8 cellular contexts compared by ENCODE assay signal in genomic region chr12:56358836-56359532, GRCh38. TPM values are rescaled to one million over a fixed set of nuclear protein-coding genes. Genes with fewer than 3 reads are reported as not detected.
DNase-seq lines count a peak whose midpoint lies in the region; ATAC-seq and TF ChIP-seq lines count a peak whose summit lies in the region.

No MANE protein-coding gene starts in this region.

- H3K36me3 ChIP-seq in esophagus muscularis mucosa (peaks cover 20 to 27% (median 25%) of the 10 kb centered on the region in 4 donors), neuron (ENCODE audit: insufficient read depth, low read length) (peaks cover 23% of the 10 kb centered on the region)

- TF ChIP-seq EP300 in esophagus muscularis mucosa (IDR thresholded peaks at IDR 0.05) = no peak

- no peaks in the 10 kb centered on the region for H3K9me3 Mint-ChIP-seq in activated T-cell treated with anti-CD3 and anti-CD28 coated beads, Interleukin-2, amount 50 U/mL, for 24 hours

- H3K4me1 Mint-ChIP-seq in activated T-cell treated with anti-CD3 and anti-CD28 coated beads, Interleukin-2, amount 50 U/mL, for 24 hours (ENCODE audit: low read depth) = peaks cover 33% of the 10 kb centered on the region

- H3K4me1 ChIP-seq in esophagus muscularis mucosa (peaks cover 13 to 32% (median 28%) of the 10 kb centered on the region in 4 donors), neuron (ENCODE audit: insufficient read depth, low read length) (peaks cover 15% of the 10 kb centered on the region)

- WGBS in esophagus muscularis mucosa = 5% methylated on average over 1 of the region's 1 CpG

- peaks cover 39% of the 10 kb centered on the region for H3K36me3 Mint-ChIP-seq in activated T-cell treated with anti-CD3 and anti-CD28 coated beads, Interleukin-2, amount 50 U/mL, for 24 hours (ENCODE audit: low read depth)

- peak overlapping the region; percentile 91 to 94 (median 92) for H3K27ac ChIP-seq in esophagus muscularis mucosa (replicated peaks in 1 of 4)

- H3K4me3 ChIP-seq in esophagus muscularis mucosa = peak overlapping the region; percentile 71 to 86 (median 80)
- H3K4me3 ChIP-seq in neuron (ENCODE audit: low read length) = peak overlapping the region; percentile 98

- H3K27me3 Mint-ChIP-seq in activated T-cell treated with anti-CD3 and anti-CD28 coated beads, Interleukin-2, amount 50 U/mL, for 24 hours = no peaks in the 10 kb centered on the region

- H3K4me3 Mint-ChIP-seq in activated T-cell treated with anti-CD3 and anti-CD28 coated beads, Interleukin-2, amount 50 U/mL, for 24 hours = peak overlapping the region; percentile 86

- DNase-seq in activated T-cell treated with anti-CD3 and anti-CD28 coated beads, Interleukin-2, amount 50 U/mL, for 24 hours = no peak
- DNase-seq in activated T-cell treated with anti-CD3 and anti-CD28 coated beads for 4 hours (no peak), esophagus muscularis mucosa (ENCODE audit: extremely low spot score) (no peak), DMS153 (lab: John Stamatoyannopoulos, UW) (no peak), NCI-H146 (lab: John Stamatoyannopoulos, UW) (no peak)

- intact Hi-C loops in esophagus muscularis mucosa (cut with DNase I) = no loop called here

- H2AFZ ChIP-seq in neuron (ENCODE audit: low read depth, low read length) = no peak overlapping the region

- peak overlapping the region; percentile 97 for H3K27ac Mint-ChIP-seq in activated T-cell treated with anti-CD3 and anti-CD28 coated beads, Interleukin-2, amount 50 U/mL, for 24 hours

- H3K9me3 ChIP-seq in esophagus muscularis mucosa (no peaks in the 10 kb centered on the region), neuron (ENCODE audit: low read length) (no peaks in the 10 kb centered on the region)

- H3K27me3 ChIP-seq in esophagus muscularis mucosa (no peaks in the 10 kb centered on the region), neuron (ENCODE audit: insufficient read depth, low read length) (no peaks in the 10 kb centered on the region)

- TF ChIP-seq POLR2A in esophagus muscularis mucosa (IDR thresholded peaks at IDR 0.05; ENCODE audit: low read depth) = no peak

- TF ChIP-seq CTCF in esophagus muscularis mucosa (IDR thresholded peaks at IDR 0.05) = no peak

- ATAC-seq in SK-N-SH treated with all-trans-retinoic acid at 6 μM for 48 hours (peak; percentile 40), HG03280 (IDR thresholded peaks at IDR 0.05; ENCODE audit: unreplicated experiment) (no peak)

TF ChIP-seq in SK-N-SH treated with all-trans-retinoic acid at 6 μM for 48 hours, 23 proteins besides CTCF, POLR2A, EP300 and RAD21:
- TF ChIP-seq ZFP3 (CRISPR knock-in tag; IDR thresholded peaks at IDR 0.05) = no peak
- no peak for TF ChIP-seq ZNF8 (CRISPR knock-in tag; IDR thresholded peaks at IDR 0.05)
- TF ChIP-seq OSR1 (CRISPR knock-in tag; IDR thresholded peaks at IDR 0.05) = no peak
- TF ChIP-seq GLIS3 (CRISPR knock-in tag; IDR thresholded peaks at IDR 0.05) = no peak
- TF ChIP-seq ZFP30 (CRISPR knock-in tag; IDR thresholded peaks at IDR 0.05) = no peak
- TF ChIP-seq ZNF565 (CRISPR knock-in tag; conservative IDR thresholded peaks at IDR 0.05; ENCODE audit: low read depth) = no peak
- no peak for TF ChIP-seq TOX (CRISPR knock-in tag; IDR thresholded peaks at IDR 0.05; ENCODE audit: borderline replicate concordance)
- TF ChIP-seq TCF4 (CRISPR knock-in tag; IDR thresholded peaks at IDR 0.05; ENCODE audit: borderline replicate concordance) = no peak
- TF ChIP-seq PPARA (CRISPR knock-in tag; IDR thresholded peaks at IDR 0.05; ENCODE audit: borderline replicate concordance) = no peak
- TF ChIP-seq CSDC2 (CRISPR knock-in tag; IDR thresholded peaks at IDR 0.05) = no peak
- no peak for TF ChIP-seq PATZ1 (CRISPR knock-in tag; IDR thresholded peaks at IDR 0.05; ENCODE audit: borderline replicate concordance)
- TF ChIP-seq ZNF70 (CRISPR knock-in tag; IDR thresholded peaks at IDR 0.05) = no peak
- TF ChIP-seq CSRNP3 (CRISPR knock-in tag; IDR thresholded peaks at IDR 0.05) = no peak
- no peak for TF ChIP-seq ESRRG (CRISPR knock-in tag; IDR thresholded peaks at IDR 0.05)
- no peak for TF ChIP-seq ZC3H10 (CRISPR knock-in tag; IDR thresholded peaks at IDR 0.05)

RNA-seq across cellular contexts. Expression of gene STAT2, which starts 0.9 kb away (rescaled TPM):
- 10 to 100 TPM; 55.7 to 78.9 (median 68.2) TPM for total RNA-seq in esophagus muscularis mucosa

RNA-seq across cellular contexts. Expression of gene APOF, which starts 3.7 kb away (rescaled TPM):
- not detected for total RNA-seq in esophagus muscularis mucosa

RNA-seq across cellular contexts. Expression of gene IL23A, which starts 20.3 kb away (rescaled TPM):
- total RNA-seq in esophagus muscularis mucosa = not detected

RNA-seq across cellular contexts. Expression of gene PAN2, which starts 25.2 kb away (rescaled TPM):
- 10 to 100 TPM; 14.1 to 34.5 (median 24.4) TPM for total RNA-seq in esophagus muscularis mucosa

RNA-seq across cellular contexts. Expression of gene CNPY2, which starts 43.2 kb away (rescaled TPM):
- 10 to 100 TPM; 48.8 to 61.5 (median 50.3) TPM for total RNA-seq in esophagus muscularis mucosa
